1 cellular context compared by ENCODE assay signal in the genomic region with DNA sequence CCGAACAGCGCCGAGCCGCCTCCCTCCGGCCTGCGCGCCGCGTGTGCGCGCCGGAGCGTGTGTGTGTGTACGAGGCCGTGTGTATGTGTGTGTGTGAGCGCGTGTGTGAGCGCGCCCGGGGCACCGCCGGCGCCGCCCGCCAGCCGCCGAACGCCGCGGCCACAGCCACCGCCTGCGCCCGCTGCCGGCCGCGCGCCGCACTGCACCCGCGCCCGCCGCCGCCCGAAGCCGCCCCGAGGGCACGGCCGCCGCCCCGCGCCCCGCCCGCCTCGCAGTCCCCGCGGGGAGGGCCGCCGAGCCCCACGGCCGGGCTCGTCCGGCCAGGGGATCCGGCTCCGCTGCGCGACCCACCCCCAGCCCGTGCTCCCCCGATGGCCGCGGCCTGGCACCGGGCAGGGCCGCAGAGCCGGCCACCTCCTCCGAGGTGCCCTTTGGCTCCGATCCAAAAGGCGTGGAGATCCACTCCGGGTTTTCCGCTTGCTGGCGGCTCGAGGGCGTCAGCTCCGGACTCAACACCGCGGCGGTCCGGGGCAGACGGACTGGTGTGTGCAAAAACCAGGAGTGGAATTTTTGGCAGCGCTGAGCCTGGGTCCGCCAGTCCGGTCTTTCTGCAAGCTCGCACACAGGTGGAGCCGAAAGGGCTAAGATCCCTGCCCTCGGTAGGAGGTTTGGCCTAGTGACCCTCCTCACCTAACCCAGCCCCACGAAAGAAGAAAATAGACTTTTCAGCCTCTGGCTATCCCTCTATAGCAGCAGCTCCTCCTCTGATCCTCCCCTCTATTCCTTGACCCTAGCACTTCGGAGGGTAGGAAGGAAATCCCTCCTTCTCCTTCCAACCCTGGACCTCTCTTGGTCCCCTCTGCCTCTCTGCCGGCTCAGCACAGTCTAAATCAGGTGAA.
A peak's percentile ranks its signal among the peaks of the same experiment; 100 is the strongest.
TF ChIP-seq lines count a peak whose summit lies in the region.

A gene with protein sequence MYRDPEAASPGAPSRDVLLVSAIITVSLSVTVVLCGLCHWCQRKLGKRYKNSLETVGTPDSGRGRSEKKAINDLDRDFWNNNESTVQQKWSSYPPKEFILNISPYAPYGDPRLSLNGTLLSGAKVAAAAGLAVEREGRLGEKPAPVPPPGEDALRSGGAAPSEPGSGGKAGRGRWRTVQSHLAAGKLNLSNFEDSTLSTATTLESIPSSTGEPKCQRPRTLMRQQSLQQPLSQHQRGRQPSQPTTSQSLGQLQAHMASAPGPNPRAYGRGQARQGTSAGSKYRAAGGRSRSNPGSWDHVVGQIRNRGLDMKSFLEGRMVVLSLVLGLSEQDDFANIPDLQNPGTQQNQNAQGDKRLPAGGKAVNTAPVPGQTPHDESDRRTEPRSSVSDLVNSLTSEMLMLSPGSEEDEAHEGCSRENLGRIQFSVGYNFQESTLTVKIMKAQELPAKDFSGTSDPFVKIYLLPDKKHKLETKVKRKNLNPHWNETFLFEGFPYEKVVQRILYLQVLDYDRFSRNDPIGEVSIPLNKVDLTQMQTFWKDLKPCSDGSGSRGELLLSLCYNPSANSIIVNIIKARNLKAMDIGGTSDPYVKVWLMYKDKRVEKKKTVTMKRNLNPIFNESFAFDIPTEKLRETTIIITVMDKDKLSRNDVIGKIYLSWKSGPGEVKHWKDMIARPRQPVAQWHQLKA (minus strand): TSS at position 47 of the 899 bp plus-strand sequence. CDS start 256 bp downstream, outside the sequence.

TF ChIP-seq in HepG2, 621 proteins besides CTCF, POLR2A, EP300 and RAD21 (continued from another document and continues in another):
- TF ChIP-seq, protein P1, sequence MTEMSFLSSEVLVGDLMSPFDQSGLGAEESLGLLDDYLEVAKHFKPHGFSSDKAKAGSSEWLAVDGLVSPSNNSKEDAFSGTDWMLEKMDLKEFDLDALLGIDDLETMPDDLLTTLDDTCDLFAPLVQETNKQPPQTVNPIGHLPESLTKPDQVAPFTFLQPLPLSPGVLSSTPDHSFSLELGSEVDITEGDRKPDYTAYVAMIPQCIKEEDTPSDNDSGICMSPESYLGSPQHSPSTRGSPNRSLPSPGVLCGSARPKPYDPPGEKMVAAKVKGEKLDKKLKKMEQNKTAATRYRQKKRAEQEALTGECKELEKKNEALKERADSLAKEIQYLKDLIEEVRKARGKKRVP (CRISPR knock-in tag; IDR thresholded peaks at IDR 0.05) = no peak
- TF ChIP-seq ZNF501 (CRISPR knock-in tag; IDR thresholded peaks at IDR 0.05) (no peak; the same call in 1 of the 2 replicates), ZNF329 (CRISPR knock-in tag; IDR thresholded peaks at IDR 0.05; ENCODE audit: low read depth) (peak; percentile 53; the same call in 1 of the 2 replicates), ZNF549 (CRISPR knock-in tag; IDR thresholded peaks at IDR 0.05) (no peak), TEAD2 (CRISPR knock-in tag; IDR thresholded peaks at IDR 0.05) (no peak), ZMYM3 (CRISPR knock-in tag; IDR thresholded peaks at IDR 0.05) (peak; percentile 71; the same call in 1 of the 2 replicates), ZNF709 (CRISPR knock-in tag; IDR thresholded peaks at IDR 0.05) (0 out of 2 replicates have a peak, but pooled peaks have one; percentile 37), KAT2B (IDR thresholded peaks at IDR 0.05; ENCODE audit: borderline replicate concordance, low read depth, low read length) (no peak), MYNN (CRISPR knock-in tag; IDR thresholded peaks at IDR 0.05; ENCODE audit: low read depth) (no peak), MAZ (IDR thresholded peaks at IDR 0.05; ENCODE audit: borderline replicate concordance, low read depth, low read length) (peak; percentile 80; the same call in 1 of the 2 replicates), MAZ (CRISPR knock-in tag; IDR thresholded peaks at IDR 0.05; ENCODE audit: low read depth) (peak; percentile 93), SIX4 (CRISPR knock-in tag; IDR thresholded peaks at IDR 0.05) (no peak), RNF2 (conservative IDR thresholded peaks at IDR 0.05; ENCODE audit: low read depth) (no peak; the same call in 1 of the 2 replicates), MTF1 (CRISPR knock-in tag; IDR thresholded peaks at IDR 0.05) (no peak), TAF1 (CRISPR knock-in tag; IDR thresholded peaks at IDR 0.05) (0 out of 2 replicates have a peak, but pooled peaks have one; percentile 22), ZSCAN29 (CRISPR knock-in tag; conservative IDR thresholded peaks at IDR 0.05) (no peak), RFX5 (IDR thresholded peaks at IDR 0.05; ENCODE audit: low read depth, low read length) (peak; percentile 48; the same call in 1 of the 2 replicates), GLI4 (CRISPR knock-in tag; IDR thresholded peaks at IDR 0.05; ENCODE audit: borderline replicate concordance) (no peak), AGO1 (IDR thresholded peaks at IDR 0.05; ENCODE audit: low read depth, low read length, poor library complexity, severe bottlenecking) (no peak), SP4 (CRISPR knock-in tag; IDR thresholded peaks at IDR 0.05) (peak; percentile 75), FOXA3 (CRISPR knock-in tag; IDR thresholded peaks at IDR 0.05) (peak; percentile 36; the same call in 1 of the 2 replicates), ZNF138 (CRISPR knock-in tag; IDR thresholded peaks at IDR 0.05; ENCODE audit: low read depth) (no peak; the same call in 1 of the 2 replicates), NCOA2 (CRISPR knock-in tag; IDR thresholded peaks at IDR 0.05) (0 out of 2 replicates have a peak, but pooled peaks have one; percentile 36)
- TF ChIP-seq, protein P2, sequence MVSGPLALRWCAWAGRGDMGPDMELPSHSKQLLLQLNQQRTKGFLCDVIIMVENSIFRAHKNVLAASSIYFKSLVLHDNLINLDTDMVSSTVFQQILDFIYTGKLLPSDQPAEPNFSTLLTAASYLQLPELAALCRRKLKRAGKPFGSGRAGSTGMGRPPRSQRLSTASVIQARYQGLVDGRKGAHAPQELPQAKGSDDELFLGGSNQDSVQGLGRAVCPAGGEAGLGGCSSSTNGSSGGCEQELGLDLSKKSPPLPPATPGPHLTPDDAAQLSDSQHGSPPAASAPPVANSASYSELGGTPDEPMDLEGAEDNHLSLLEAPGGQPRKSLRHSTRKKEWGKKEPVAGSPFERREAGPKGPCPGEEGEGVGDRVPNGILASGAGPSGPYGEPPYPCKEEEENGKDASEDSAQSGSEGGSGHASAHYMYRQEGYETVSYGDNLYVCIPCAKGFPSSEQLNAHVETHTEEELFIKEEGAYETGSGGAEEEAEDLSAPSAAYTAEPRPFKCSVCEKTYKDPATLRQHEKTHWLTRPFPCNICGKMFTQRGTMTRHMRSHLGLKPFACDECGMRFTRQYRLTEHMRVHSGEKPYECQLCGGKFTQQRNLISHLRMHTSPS (CRISPR knock-in tag; IDR thresholded peaks at IDR 0.05; ENCODE audit: low read depth) = peak; percentile 64; the same call in 1 of the 2 replicates
- TF ChIP-seq, protein P3, sequence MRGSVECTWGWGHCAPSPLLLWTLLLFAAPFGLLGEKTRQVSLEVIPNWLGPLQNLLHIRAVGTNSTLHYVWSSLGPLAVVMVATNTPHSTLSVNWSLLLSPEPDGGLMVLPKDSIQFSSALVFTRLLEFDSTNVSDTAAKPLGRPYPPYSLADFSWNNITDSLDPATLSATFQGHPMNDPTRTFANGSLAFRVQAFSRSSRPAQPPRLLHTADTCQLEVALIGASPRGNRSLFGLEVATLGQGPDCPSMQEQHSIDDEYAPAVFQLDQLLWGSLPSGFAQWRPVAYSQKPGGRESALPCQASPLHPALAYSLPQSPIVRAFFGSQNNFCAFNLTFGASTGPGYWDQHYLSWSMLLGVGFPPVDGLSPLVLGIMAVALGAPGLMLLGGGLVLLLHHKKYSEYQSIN (CRISPR knock-in tag; IDR thresholded peaks at IDR 0.05; ENCODE audit: borderline replicate concordance) = no peak
- TF ChIP-seq, protein P4, sequence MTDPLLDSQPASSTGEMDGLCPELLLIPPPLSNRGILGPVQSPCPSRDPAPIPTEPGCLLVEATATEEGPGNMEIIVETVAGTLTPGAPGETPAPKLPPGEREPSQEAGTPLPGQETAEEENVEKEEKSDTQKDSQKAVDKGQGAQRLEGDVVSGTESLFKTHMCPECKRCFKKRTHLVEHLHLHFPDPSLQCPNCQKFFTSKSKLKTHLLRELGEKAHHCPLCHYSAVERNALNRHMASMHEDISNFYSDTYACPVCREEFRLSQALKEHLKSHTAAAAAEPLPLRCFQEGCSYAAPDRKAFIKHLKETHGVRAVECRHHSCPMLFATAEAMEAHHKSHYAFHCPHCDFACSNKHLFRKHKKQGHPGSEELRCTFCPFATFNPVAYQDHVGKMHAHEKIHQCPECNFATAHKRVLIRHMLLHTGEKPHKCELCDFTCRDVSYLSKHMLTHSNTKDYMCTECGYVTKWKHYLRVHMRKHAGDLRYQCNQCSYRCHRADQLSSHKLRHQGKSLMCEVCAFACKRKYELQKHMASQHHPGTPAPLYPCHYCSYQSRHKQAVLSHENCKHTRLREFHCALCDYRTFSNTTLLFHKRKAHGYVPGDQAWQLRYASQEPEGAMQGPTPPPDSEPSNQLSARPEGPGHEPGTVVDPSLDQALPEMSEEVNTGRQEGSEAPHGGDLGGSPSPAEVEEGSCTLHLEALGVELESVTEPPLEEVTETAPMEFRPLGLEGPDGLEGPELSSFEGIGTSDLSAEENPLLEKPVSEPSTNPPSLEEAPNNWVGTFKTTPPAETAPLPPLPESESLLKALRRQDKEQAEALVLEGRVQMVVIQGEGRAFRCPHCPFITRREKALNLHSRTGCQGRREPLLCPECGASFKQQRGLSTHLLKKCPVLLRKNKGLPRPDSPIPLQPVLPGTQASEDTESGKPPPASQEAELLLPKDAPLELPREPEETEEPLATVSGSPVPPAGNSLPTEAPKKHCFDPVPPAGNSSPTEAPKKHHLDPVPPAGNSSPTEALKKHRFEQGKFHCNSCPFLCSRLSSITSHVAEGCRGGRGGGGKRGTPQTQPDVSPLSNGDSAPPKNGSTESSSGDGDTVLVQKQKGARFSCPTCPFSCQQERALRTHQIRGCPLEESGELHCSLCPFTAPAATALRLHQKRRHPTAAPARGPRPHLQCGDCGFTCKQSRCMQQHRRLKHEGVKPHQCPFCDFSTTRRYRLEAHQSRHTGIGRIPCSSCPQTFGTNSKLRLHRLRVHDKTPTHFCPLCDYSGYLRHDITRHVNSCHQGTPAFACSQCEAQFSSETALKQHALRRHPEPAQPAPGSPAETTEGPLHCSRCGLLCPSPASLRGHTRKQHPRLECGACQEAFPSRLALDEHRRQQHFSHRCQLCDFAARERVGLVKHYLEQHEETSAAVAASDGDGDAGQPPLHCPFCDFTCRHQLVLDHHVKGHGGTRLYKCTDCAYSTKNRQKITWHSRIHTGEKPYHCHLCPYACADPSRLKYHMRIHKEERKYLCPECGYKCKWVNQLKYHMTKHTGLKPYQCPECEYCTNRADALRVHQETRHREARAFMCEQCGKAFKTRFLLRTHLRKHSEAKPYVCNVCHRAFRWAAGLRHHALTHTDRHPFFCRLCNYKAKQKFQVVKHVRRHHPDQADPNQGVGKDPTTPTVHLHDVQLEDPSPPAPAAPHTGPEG (CRISPR knock-in tag; IDR thresholded peaks at IDR 0.05) = no peak
- TF ChIP-seq, protein P5, sequence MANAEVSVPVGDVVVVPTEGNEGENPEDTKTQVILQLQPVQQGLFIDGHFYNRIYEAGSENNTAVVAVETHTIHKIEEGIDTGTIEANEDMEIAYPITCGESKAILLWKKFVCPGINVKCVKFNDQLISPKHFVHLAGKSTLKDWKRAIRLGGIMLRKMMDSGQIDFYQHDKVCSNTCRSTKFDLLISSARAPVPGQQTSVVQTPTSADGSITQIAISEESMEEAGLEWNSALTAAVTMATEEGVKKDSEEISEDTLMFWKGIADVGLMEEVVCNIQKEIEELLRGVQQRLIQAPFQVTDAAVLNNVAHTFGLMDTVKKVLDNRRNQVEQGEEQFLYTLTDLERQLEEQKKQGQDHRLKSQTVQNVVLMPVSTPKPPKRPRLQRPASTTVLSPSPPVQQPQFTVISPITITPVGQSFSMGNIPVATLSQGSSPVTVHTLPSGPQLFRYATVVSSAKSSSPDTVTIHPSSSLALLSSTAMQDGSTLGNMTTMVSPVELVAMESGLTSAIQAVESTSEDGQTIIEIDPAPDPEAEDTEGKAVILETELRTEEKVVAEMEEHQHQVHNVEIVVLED (CRISPR knock-in tag; IDR thresholded peaks at IDR 0.05; ENCODE audit: borderline replicate concordance) = no peak
- TF ChIP-seq, protein P6, sequence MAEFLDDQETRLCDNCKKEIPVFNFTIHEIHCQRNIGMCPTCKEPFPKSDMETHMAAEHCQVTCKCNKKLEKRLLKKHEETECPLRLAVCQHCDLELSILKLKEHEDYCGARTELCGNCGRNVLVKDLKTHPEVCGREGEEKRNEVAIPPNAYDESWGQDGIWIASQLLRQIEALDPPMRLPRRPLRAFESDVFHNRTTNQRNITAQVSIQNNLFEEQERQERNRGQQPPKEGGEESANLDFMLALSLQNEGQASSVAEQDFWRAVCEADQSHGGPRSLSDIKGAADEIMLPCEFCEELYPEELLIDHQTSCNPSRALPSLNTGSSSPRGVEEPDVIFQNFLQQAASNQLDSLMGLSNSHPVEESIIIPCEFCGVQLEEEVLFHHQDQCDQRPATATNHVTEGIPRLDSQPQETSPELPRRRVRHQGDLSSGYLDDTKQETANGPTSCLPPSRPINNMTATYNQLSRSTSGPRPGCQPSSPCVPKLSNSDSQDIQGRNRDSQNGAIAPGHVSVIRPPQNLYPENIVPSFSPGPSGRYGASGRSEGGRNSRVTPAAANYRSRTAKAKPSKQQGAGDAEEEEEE (CRISPR knock-in tag; IDR thresholded peaks at IDR 0.05; ENCODE audit: borderline replicate concordance) = no peak
- TF ChIP-seq, protein P7, sequence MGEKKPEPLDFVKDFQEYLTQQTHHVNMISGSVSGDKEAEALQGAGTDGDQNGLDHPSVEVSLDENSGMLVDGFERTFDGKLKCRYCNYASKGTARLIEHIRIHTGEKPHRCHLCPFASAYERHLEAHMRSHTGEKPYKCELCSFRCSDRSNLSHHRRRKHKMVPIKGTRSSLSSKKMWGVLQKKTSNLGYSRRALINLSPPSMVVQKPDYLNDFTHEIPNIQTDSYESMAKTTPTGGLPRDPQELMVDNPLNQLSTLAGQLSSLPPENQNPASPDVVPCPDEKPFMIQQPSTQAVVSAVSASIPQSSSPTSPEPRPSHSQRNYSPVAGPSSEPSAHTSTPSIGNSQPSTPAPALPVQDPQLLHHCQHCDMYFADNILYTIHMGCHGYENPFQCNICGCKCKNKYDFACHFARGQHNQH (CRISPR knock-in tag; IDR thresholded peaks at IDR 0.05) = peak; percentile 78; the same call in 1 of the 2 replicates
- TF ChIP-seq, protein P8, sequence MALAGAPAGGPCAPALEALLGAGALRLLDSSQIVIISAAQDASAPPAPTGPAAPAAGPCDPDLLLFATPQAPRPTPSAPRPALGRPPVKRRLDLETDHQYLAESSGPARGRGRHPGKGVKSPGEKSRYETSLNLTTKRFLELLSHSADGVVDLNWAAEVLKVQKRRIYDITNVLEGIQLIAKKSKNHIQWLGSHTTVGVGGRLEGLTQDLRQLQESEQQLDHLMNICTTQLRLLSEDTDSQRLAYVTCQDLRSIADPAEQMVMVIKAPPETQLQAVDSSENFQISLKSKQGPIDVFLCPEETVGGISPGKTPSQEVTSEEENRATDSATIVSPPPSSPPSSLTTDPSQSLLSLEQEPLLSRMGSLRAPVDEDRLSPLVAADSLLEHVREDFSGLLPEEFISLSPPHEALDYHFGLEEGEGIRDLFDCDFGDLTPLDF (CRISPR knock-in tag; IDR thresholded peaks at IDR 0.05) = no peak
- TF ChIP-seq, protein P9, sequence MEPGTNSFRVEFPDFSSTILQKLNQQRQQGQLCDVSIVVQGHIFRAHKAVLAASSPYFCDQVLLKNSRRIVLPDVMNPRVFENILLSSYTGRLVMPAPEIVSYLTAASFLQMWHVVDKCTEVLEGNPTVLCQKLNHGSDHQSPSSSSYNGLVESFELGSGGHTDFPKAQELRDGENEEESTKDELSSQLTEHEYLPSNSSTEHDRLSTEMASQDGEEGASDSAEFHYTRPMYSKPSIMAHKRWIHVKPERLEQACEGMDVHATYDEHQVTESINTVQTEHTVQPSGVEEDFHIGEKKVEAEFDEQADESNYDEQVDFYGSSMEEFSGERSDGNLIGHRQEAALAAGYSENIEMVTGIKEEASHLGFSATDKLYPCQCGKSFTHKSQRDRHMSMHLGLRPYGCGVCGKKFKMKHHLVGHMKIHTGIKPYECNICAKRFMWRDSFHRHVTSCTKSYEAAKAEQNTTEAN (CRISPR knock-in tag; conservative IDR thresholded peaks at IDR 0.05) = peak; percentile 92
- TF ChIP-seq, protein P10, sequence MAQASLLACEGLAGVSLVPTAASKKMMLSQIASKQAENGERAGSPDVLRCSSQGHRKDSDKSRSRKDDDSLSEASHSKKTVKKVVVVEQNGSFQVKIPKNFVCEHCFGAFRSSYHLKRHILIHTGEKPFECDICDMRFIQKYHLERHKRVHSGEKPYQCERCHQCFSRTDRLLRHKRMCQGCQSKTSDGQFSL (CRISPR knock-in tag; IDR thresholded peaks at IDR 0.05) = no peak
